16 cellular contexts compared by ENCODE assay signal in genomic region chr1:88648706-88649105, GRCh38. TPM values are rescaled to one million over a fixed set of nuclear protein-coding genes. Genes with fewer than 3 reads are reported as not detected.
A peak's percentile ranks its signal among the peaks of the same experiment; 100 is the strongest.
DNase-seq lines count a peak whose midpoint lies in the region; ATAC-seq, FAIRE-seq and TF ChIP-seq lines count a peak whose summit lies in the region.
"Had no signal": no experiment of that assay in that cellular context is flagged by ENCODE, and none has a peak within 500 bp of the region (broad histone marks: within the 10 kb centered on the region; RNA-seq: fewer than 3 reads in every experiment).

No MANE protein-coding gene starts in this region.

- no peak overlapping the region for H2BK5ac ChIP-seq in neuronal stem cell (ENCODE audit: low read length)

- H3K79me2 ChIP-seq in SK-N-SH (ENCODE audit: insufficient read depth) (no peaks in the 10 kb centered on the region), astrocyte (ENCODE audit: insufficient read depth, low read length) (no peaks in the 10 kb centered on the region)

- H3K4me3 Mint-ChIP-seq in astrocyte (ENCODE audit: unreplicated experiment) = no peak overlapping the region
- H3K4me3 Mint-ChIP-seq: B cell; CD4-positive, alpha-beta memory T cell; H9 had no signal

- whole genome bisulfite sequencing in SK-N-SH (ENCODE audit: low lambda C conversion rate) = 46% methylated on average over 2 of the region's 2 CpGs
- no CpG with 5 or more reads among the region's 2 CpGs for WGBS in neuronal stem cell (ENCODE audit: extremely low coverage in 2 of 2, insufficient read length in 2 of 2, insufficient replicate concordance in 1 of 2), 2 donors
- 53 to 60% methylated on average over 2 of the region's 2 CpGs for WGBS in tibial nerve, 2 donors

- H3K27me3 Mint-ChIP-seq in astrocyte (ENCODE audit: low read depth, unreplicated experiment) = no peaks in the 10 kb centered on the region

- no peaks in the 10 kb centered on the region for H3K4me1 ChIP-seq in SK-N-SH (ENCODE audit: control insufficient read depth in 1 of 2, insufficient read depth in 2 of 2, low read depth in 1 of 2, low read length in 1 of 2)
- no peaks in the 10 kb centered on the region for H3K4me1 ChIP-seq in astrocyte (ENCODE audit: insufficient read depth, low read length)
- H3K4me1 ChIP-seq in iPS-20b (ENCODE audit: insufficient read depth, low read length) = peaks cover 30% of the 10 kb centered on the region; the same call in 1 of the 2 replicates
- peaks cover 3 to 38% of the 10 kb centered on the region in 2 donors for H3K4me1 ChIP-seq in neuronal stem cell (ENCODE audit: control insufficient read depth in 2 of 2, insufficient read depth in 1 of 2, low read depth in 1 of 2, low read length in 2 of 2)
- no peaks in the 10 kb centered on the region for H3K4me1 ChIP-seq in tibial nerve

- H4K91ac ChIP-seq in neuronal stem cell (ENCODE audit: low read depth, low read length, poor library complexity) = no peak overlapping the region

- no peak for TF ChIP-seq POLR2A in tibial nerve (IDR thresholded peaks at IDR 0.05)

- H2AFZ ChIP-seq in SK-N-SH (ENCODE audit: low read depth) (0 out of 2 replicates have a peak overlapping the region, but pooled peaks have one; percentile 24), astrocyte (ENCODE audit: low read depth, low read length) (no peak overlapping the region), neuronal stem cell (ENCODE audit: low read length) (no peak overlapping the region)

- CTCF ChIA-PET in SK-N-SH (lab: Yijun Ruan, JAX) = no interaction called here

- H3F3A ChIP-seq in SK-N-SH (replicated peaks; ENCODE audit: insufficient read depth) = no peaks in the 10 kb centered on the region

- TF ChIP-seq EP300 in SK-N-SH (IDR thresholded peaks at IDR 0.05; ENCODE audit: borderline replicate concordance in 1 of 2, low read depth in 1 of 2, low read length in 1 of 2) = no peak
- TF ChIP-seq EP300 in tibial nerve (IDR thresholded peaks at IDR 0.05) = no peak

- H3K9ac ChIP-seq in SK-N-SH (no peak overlapping the region), astrocyte (ENCODE audit: low read length) (no peak overlapping the region), iPS-20b (ENCODE audit: low read depth, low read length) (no peak overlapping the region), neuronal stem cell (ENCODE audit: low read depth, low read length, poor library complexity) (no peak overlapping the region)

- H3K79me1 ChIP-seq in neuronal stem cell (ENCODE audit: low read depth, low read length) = no peaks in the 10 kb centered on the region

- peaks cover 5% of the 10 kb centered on the region for H3K4me1 Mint-ChIP-seq in astrocyte (ENCODE audit: low read depth, unreplicated experiment)
- H3K4me1 Mint-ChIP-seq: B cell; CD4-positive, alpha-beta memory T cell had no signal

- no peak for DNase-seq in SK-N-SH
- DNase-seq in astrocyte (ENCODE audit: low read depth) = no peak
- DNase-seq in neuronal stem cell (ENCODE audit: low spot score) = peak; percentile 30
- DNase-seq in foreskin fibroblast = no peak
- DNase-seq in tibial nerve (ENCODE audit: low spot score in 2 of 2) = no peak
- DNase-seq: 8988T; CD4-positive, alpha-beta memory T cell; DND-41; GDM1; GOT3; H9 had no signal

- H3K18ac ChIP-seq in neuronal stem cell (ENCODE audit: low read length) = no peak overlapping the region

- no peaks in the 10 kb centered on the region for H3K27me3 ChIP-seq in SK-N-SH (ENCODE audit: insufficient read depth)
- no peaks in the 10 kb centered on the region for H3K27me3 ChIP-seq in astrocyte (ENCODE audit: insufficient read depth, low read length)
- H3K27me3 ChIP-seq in iPS-20b (ENCODE audit: insufficient read depth, low read length) = no peaks in the 10 kb centered on the region
- H3K27me3 ChIP-seq in neuronal stem cell (ENCODE audit: control insufficient read depth in 3 of 3, insufficient read depth in 3 of 3, low read depth in 1 of 3, low read length in 3 of 3) = no peaks in the 10 kb centered on the region
- H3K27me3 ChIP-seq in tibial nerve = no peaks in the 10 kb centered on the region

- H3K4me3 ChIP-seq in SK-N-SH (ENCODE audit: low read depth in 2 of 2, low read length in 1 of 2) (no peak overlapping the region), astrocyte (ENCODE audit: insufficient read depth, low read depth, low read length) (no peak overlapping the region), iPS-20b (ENCODE audit: low read length) (0 out of 2 replicates have a peak overlapping the region, but pooled peaks have one; percentile 29), neuronal stem cell (ENCODE audit: low read length in 2 of 2) (peak overlapping the region in 1 of 2 donors; percentile 18), foreskin fibroblast (ENCODE audit: low read depth in 1 of 2, low read length in 2 of 2) (no peak overlapping the region), tibial nerve (no peak overlapping the region)

- TF ChIP-seq CTCF in SK-N-SH (IDR thresholded peaks at IDR 0.05) (no peak), astrocyte (IDR thresholded peaks at IDR 0.05; ENCODE audit: insufficient read depth, low read depth, low read length) (no peak), foreskin fibroblast (IDR thresholded peaks at IDR 0.05; ENCODE audit: low read depth, low read length) (no peak), tibial nerve (IDR thresholded peaks at IDR 0.05) (no peak)

- no peak overlapping the region for H2BK120ac ChIP-seq in neuronal stem cell (ENCODE audit: low read depth, low read length)

- no peak overlapping the region for H3K23ac ChIP-seq in neuronal stem cell (ENCODE audit: low read depth, low read length, poor library complexity)

- no peak overlapping the region for H4K8ac ChIP-seq in neuronal stem cell (ENCODE audit: low read depth, low read length)

- no peak overlapping the region for H3K27ac Mint-ChIP-seq in astrocyte (ENCODE audit: unreplicated experiment)
- H3K27ac Mint-ChIP-seq: B cell; CD4-positive, alpha-beta memory T cell; H9 had no signal

- ATAC-seq in SK-N-SH treated with all-trans-retinoic acid at 6 μM for 48 hours (no peak), GM19395 (IDR thresholded peaks at IDR 0.05; ENCODE audit: unreplicated experiment) (no peak)

- no peaks in the 10 kb centered on the region for H3K36me3 Mint-ChIP-seq in astrocyte (ENCODE audit: low read depth, unreplicated experiment)
- H3K36me3 Mint-ChIP-seq: CD4-positive, alpha-beta memory T cell had no signal

- H3K27ac ChIP-seq in SK-N-SH (ENCODE audit: low read depth in 2 of 2, low read length in 1 of 2) = no peak overlapping the region
- H3K27ac ChIP-seq in astrocyte (ENCODE audit: low read depth, low read length) = no peak overlapping the region
- H3K27ac ChIP-seq in iPS-20b (ENCODE audit: low read length) = no peak overlapping the region
- H3K27ac ChIP-seq in neuronal stem cell (replicated peaks; ENCODE audit: low read length) = no peak overlapping the region
- H3K27ac ChIP-seq in tibial nerve = no peak overlapping the region
- H3K27ac ChIP-seq: C4-2B had no signal

- H2BK12ac ChIP-seq in neuronal stem cell (ENCODE audit: low read length) = no peak overlapping the region

- H2BK15ac ChIP-seq in neuronal stem cell (ENCODE audit: low read length) = no peak overlapping the region

- no peak overlapping the region for H3K14ac ChIP-seq in neuronal stem cell (ENCODE audit: low read length)

- peak; percentile 17 for FAIRE-seq in astrocyte (lab: Jason Lieb, UNC)

- POLR2A ChIA-PET in SK-N-SH (lab: Yijun Ruan, JAX) = no interaction called here

- no peak overlapping the region for H2AK5ac ChIP-seq in neuronal stem cell (ENCODE audit: low read depth, low read length)

- H3K4ac ChIP-seq in neuronal stem cell (ENCODE audit: low read length) = no peak overlapping the region

- no peaks in the 10 kb centered on the region for H3K9me2 ChIP-seq in SK-N-SH

- H4K20me1 ChIP-seq in SK-N-SH (ENCODE audit: insufficient read depth) = no peaks in the 10 kb centered on the region
- no peaks in the 10 kb centered on the region for H4K20me1 ChIP-seq in astrocyte (ENCODE audit: insufficient read depth, low read length)

- no peaks in the 10 kb centered on the region for H3K9me3 Mint-ChIP-seq in astrocyte (ENCODE audit: unreplicated experiment)
- H3K9me3 Mint-ChIP-seq: CD4-positive, alpha-beta memory T cell; H9 had no signal

- TF ChIP-seq RAD21 in SK-N-SH (IDR thresholded peaks at IDR 0.05; ENCODE audit: low read length) = no peak

- no peaks in the 10 kb centered on the region for H3K9me3 ChIP-seq in SK-N-SH
- H3K9me3 ChIP-seq in astrocyte (ENCODE audit: insufficient read depth, low read depth, low read length) = no peaks in the 10 kb centered on the region
- H3K9me3 ChIP-seq in iPS-20b (ENCODE audit: insufficient read depth, low read depth, low read length) = no peaks in the 10 kb centered on the region
- H3K9me3 ChIP-seq in neuronal stem cell (replicated peaks in 1 of 2; ENCODE audit: control insufficient read depth in 2 of 2, insufficient read depth in 1 of 2, low read depth in 1 of 2, low read length in 2 of 2) = peaks cover 0 to 4% of the 10 kb centered on the region in 2 donors
- no peaks in the 10 kb centered on the region for H3K9me3 ChIP-seq in tibial nerve

- H3K36me3 ChIP-seq in SK-N-SH (replicated peaks in 1 of 2; ENCODE audit: control insufficient read depth in 1 of 2, insufficient read depth in 2 of 2, low read length in 1 of 2) (no peaks in the 10 kb centered on the region), astrocyte (ENCODE audit: insufficient read depth, low read length) (no peaks in the 10 kb centered on the region), iPS-20b (ENCODE audit: insufficient read depth, low read depth, low read length) (no peaks in the 10 kb centered on the region), neuronal stem cell (replicated peaks in 1 of 2; ENCODE audit: control insufficient read depth in 2 of 2, insufficient read depth in 2 of 2, low read length in 2 of 2) (no peaks in the 10 kb centered on the region), tibial nerve (no peaks in the 10 kb centered on the region)

- H3K4me2 ChIP-seq in SK-N-SH (no peak overlapping the region), astrocyte (ENCODE audit: low read length) (no peak overlapping the region), neuronal stem cell (ENCODE audit: insufficient read depth, low read length, poor library complexity, severe bottlenecking) (no peak overlapping the region)

TF ChIP-seq in SK-N-SH, 30 proteins besides CTCF, POLR2A, EP300 and RAD21 (continues in another document):
- TF ChIP-seq ELF1 (IDR thresholded peaks at IDR 0.05) (no peak), FOXJ3 (CRISPR knock-in tag; IDR thresholded peaks at IDR 0.05) (no peak), GATA2 (CRISPR knock-in tag; IDR thresholded peaks at IDR 0.05) (no peak), TCF12 (IDR thresholded peaks at IDR 0.05) (no peak), FOXM1 (IDR thresholded peaks at IDR 0.05; ENCODE audit: low read depth) (no peak)

TF ChIP-seq in SK-N-SH treated with all-trans-retinoic acid at 6 μM for 48 hours, 23 proteins besides CTCF, POLR2A, EP300 and RAD21 (continues in another document):
- no peak for TF ChIP-seq ISL1 (CRISPR knock-in tag; IDR thresholded peaks at IDR 0.05)

RNA-seq across cellular contexts. Expression of gene PKN2, which starts 35.4 kb away (rescaled TPM):
- 6.8 and 11.2 TPM in 2 replicates for polyA plus RNA-seq in SK-N-SH (2012; rRNA removed)
- 9.2 and 11.0 TPM in 2 replicates for polyA plus RNA-seq in SK-N-SH (2012; cell fraction: cytosol; rRNA removed)
- 11.0 and 26.6 TPM in 2 replicates for polyA plus RNA-seq in SK-N-SH (2012; cell fraction: nucleus; rRNA removed)
- 32.7 and 37.5 TPM in 2 replicates for total RNA-seq in astrocyte
- 23.8 TPM for polyA plus RNA-seq in neuronal stem cell (2013, experiment 1 of 2)
- polyA plus RNA-seq in neuronal stem cell (2013, experiment 2 of 2) = 23.0 TPM
- 10 to 100 TPM; 36.3 to 65.9 (median 50.1) TPM for total RNA-seq in tibial nerve
